Comparison of ENCODE assay signal across 17 cellular contexts in genomic region chr2:98833172-98833916, GRCh38.
DNase-seq lines count a peak whose midpoint lies in the region; ATAC-seq and TF ChIP-seq lines count a peak whose summit lies in the region.
"Had no signal": no experiment of that assay in that cellular context is flagged by ENCODE, and none has a peak within 500 bp of the region (broad histone marks: within the 10 kb centered on the region; RNA-seq: fewer than 3 reads in every experiment).

No MANE protein-coding gene starts in this region.

- peaks cover 61% of the 10 kb centered on the region for H3K4me1 Mint-ChIP-seq in T-helper 1 cell treated with Interleukin-12 subunit alpha and Interleukin-12 subunit beta and Interleukin-4 antibody, amounts not matched to agents 30 μg/mL and 1 μg/mL, for 36 hours (ENCODE audit: low read depth)
- H3K4me1 Mint-ChIP-seq in stimulated activated effector memory CD8-positive, alpha-beta T cell treated with anti-CD3 and anti-CD28 coated beads, Interleukin-12 subunit alpha, Interleukin-12 subunit beta, amount 100 ng/mL, for 72 hours: peaks cover 53% of the 10 kb centered on the region

- H3K27ac ChIP-seq in left ventricle myocardium inferior (replicated peaks): peak overlapping the region; percentile 94
- H3K27ac ChIP-seq: hepatocyte had no signal

- peaks cover 42% of the 10 kb centered on the region for H3K4me1 ChIP-seq in left ventricle myocardium inferior
- H3K4me1 ChIP-seq: adrenal gland had no signal

- no peaks in the 10 kb centered on the region for H3K9me3 Mint-ChIP-seq in T-helper 1 cell treated with Interleukin-12 subunit alpha and Interleukin-12 subunit beta and Interleukin-4 antibody, amounts not matched to agents 30 μg/mL and 1 μg/mL, for 36 hours
- no peaks in the 10 kb centered on the region for H3K9me3 Mint-ChIP-seq in activated naive CD4-positive, alpha-beta T cell treated with anti-CD3 and anti-CD28 coated beads, Interleukin-2, amount 50 U/mL, for 72 hours
- no peaks in the 10 kb centered on the region for H3K9me3 Mint-ChIP-seq in stimulated activated effector memory CD8-positive, alpha-beta T cell treated with anti-CD3 and anti-CD28 coated beads, Interleukin-12 subunit alpha, Interleukin-12 subunit beta, amount 100 ng/mL, for 72 hours

- H3K4me3 ChIP-seq in left ventricle myocardium inferior: no peak overlapping the region
- H3K4me3 ChIP-seq: adrenal gland, hepatocyte had no signal

- H3K27ac Mint-ChIP-seq in T-helper 1 cell treated with Interleukin-12 subunit alpha and Interleukin-12 subunit beta and Interleukin-4 antibody, amounts not matched to agents 30 μg/mL and 1 μg/mL, for 36 hours: peak overlapping the region; percentile 23
- peak overlapping the region; percentile 25 for H3K27ac Mint-ChIP-seq in activated naive CD4-positive, alpha-beta T cell treated with anti-CD3 and anti-CD28 coated beads, Interleukin-2, amount 50 U/mL, for 72 hours
- peak overlapping the region; percentile 53 for H3K27ac Mint-ChIP-seq in stimulated activated effector memory CD8-positive, alpha-beta T cell treated with anti-CD3 and anti-CD28 coated beads, Interleukin-12 subunit alpha, Interleukin-12 subunit beta, amount 100 ng/mL, for 72 hours

- no peaks in the 10 kb centered on the region for H3K36me3 ChIP-seq in left ventricle myocardium inferior
- H3K36me3 ChIP-seq: adrenal gland had no signal

- ATAC-seq in activated naive CD4-positive, alpha-beta T cell treated with anti-CD3 and anti-CD28 coated beads, Interleukin-2, amount 50 U/mL, for 72 hours: peak in 1 of 2 donors; percentile 25
- ATAC-seq in stimulated activated effector memory CD8-positive, alpha-beta T cell treated with anti-CD3 and anti-CD28 coated beads, Interleukin-12 subunit alpha, Interleukin-12 subunit beta, amount 100 ng/mL, for 72 hours: peak; percentile 94
- ATAC-seq: HCT116 had no signal

- no peaks in the 10 kb centered on the region for H3K27me3 ChIP-seq in left ventricle myocardium inferior (ENCODE audit: low read depth)
- H3K27me3 ChIP-seq: adrenal gland, hepatocyte had no signal

- no peaks in the 10 kb centered on the region for H3K9me3 ChIP-seq in left ventricle myocardium inferior (replicated peaks)
- H3K9me3 ChIP-seq: adrenal gland had no signal

- DNase-seq in T-helper 1 cell (no peak), left ventricle myocardium inferior (peak; percentile 54), COLO668 (lab: John Stamatoyannopoulos, UW; ENCODE audit: unreplicated experiment) (no peak), HuH-7 (ENCODE audit: low spot score) (no peak), NCI-H526 treated with DMSO at 0.1 percent for 48 hours (lab: John Stamatoyannopoulos, UW) (no peak)
- DNase-seq in activated naive CD4-positive, alpha-beta T cell treated with anti-CD3 and anti-CD28 coated beads, Interleukin-2, amount 50 U/mL, for 72 hours (ENCODE audit: low spot score in 2 of 2): no peak
- no peak for DNase-seq in stimulated activated effector memory CD8-positive, alpha-beta T cell treated with anti-CD3 and anti-CD28 coated beads, Interleukin-12 subunit alpha, Interleukin-12 subunit beta, amount 100 ng/mL, for 72 hours (ENCODE audit: low spot score in 2 of 2)
- DNase-seq: 8988T; activated CD4-positive, CD25-positive, alpha-beta regulatory T cell treated with anti-CD3 and anti-CD28 coated beads, Interleukin-2, amount 50 U/mL, for 72 hours; DMS153; effector CD4-positive, alpha-beta T cell; NCI-H1436 treated with DMSO at 0.1 percent for 48 hours; stimulated activated CD4-positive, alpha-beta T cell treated with anti-CD3 and anti-CD28 coated beads, Interleukin-2, amount 100 ng/mL, for 48 hours had no signal

- H3K4me3 Mint-ChIP-seq in T-helper 1 cell treated with Interleukin-12 subunit alpha and Interleukin-12 subunit beta and Interleukin-4 antibody, amounts not matched to agents 30 μg/mL and 1 μg/mL, for 36 hours: no peak overlapping the region
- H3K4me3 Mint-ChIP-seq in stimulated activated effector memory CD8-positive, alpha-beta T cell treated with anti-CD3 and anti-CD28 coated beads, Interleukin-12 subunit alpha, Interleukin-12 subunit beta, amount 100 ng/mL, for 72 hours: no peak overlapping the region

- no peak for TF ChIP-seq CTCF in left ventricle myocardium inferior (IDR thresholded peaks at IDR 0.05; ENCODE audit: borderline replicate concordance)

- H3K27me3 Mint-ChIP-seq in T-helper 1 cell treated with Interleukin-12 subunit alpha and Interleukin-12 subunit beta and Interleukin-4 antibody, amounts not matched to agents 30 μg/mL and 1 μg/mL, for 36 hours (ENCODE audit: low read depth): no peaks in the 10 kb centered on the region

- no peaks in the 10 kb centered on the region for H3K36me3 Mint-ChIP-seq in T-helper 1 cell treated with Interleukin-12 subunit alpha and Interleukin-12 subunit beta and Interleukin-4 antibody, amounts not matched to agents 30 μg/mL and 1 μg/mL, for 36 hours (ENCODE audit: low read depth)
- no peaks in the 10 kb centered on the region for H3K36me3 Mint-ChIP-seq in activated naive CD4-positive, alpha-beta T cell treated with anti-CD3 and anti-CD28 coated beads, Interleukin-2, amount 50 U/mL, for 72 hours
- no peaks in the 10 kb centered on the region for H3K36me3 Mint-ChIP-seq in stimulated activated effector memory CD8-positive, alpha-beta T cell treated with anti-CD3 and anti-CD28 coated beads, Interleukin-12 subunit alpha, Interleukin-12 subunit beta, amount 100 ng/mL, for 72 hours

- intact Hi-C loops in left ventricle myocardium inferior (cut with micrococcal nuclease): no loop called here
